ENCODE assay signal across 8 cellular contexts in the genomic region with DNA sequence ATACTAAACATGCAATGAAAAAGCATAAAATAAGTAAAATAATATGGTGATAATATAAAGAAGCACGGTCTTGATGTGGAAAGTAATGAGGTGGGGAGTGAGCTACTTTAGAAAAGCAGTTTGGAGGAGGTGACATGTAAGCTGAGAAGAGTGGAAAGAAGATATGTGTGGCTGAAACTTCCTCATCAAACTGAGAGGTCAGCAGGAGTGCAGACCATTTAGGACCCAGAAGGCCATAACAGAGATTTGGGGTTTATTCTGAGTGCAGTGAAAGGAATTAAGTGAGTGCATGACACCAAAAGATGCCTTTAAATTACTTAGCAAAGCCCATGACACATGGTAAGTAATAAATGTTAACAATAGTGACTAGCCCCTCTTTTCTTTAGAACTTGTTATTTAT. TPM values are rescaled to one million over a fixed set of nuclear protein-coding genes. Genes with fewer than 3 reads are reported as not detected.
DNase-seq lines count a peak whose midpoint lies in the region; ATAC-seq, FAIRE-seq and TF ChIP-seq lines count a peak whose summit lies in the region.

No MANE protein-coding gene starts in this region.

- H3K4me3 ChIP-seq in heart left ventricle (peak overlapping the region in 10 of 12 donors; percentile 72 to 95 (median 81)), GM12878 (peak overlapping the region; percentile 97), ovary (peak overlapping the region; percentile 81)

- POLR2A ChIA-PET in GM12878 (lab: Charles Lee): interaction anchor here (0.8 to 1.5 kb wide), 2 partner anchors 12 to 104 kb away, joined by 3 to 4 read pairs; no protein-coding TSS in a partner anchor

- DNase-seq in heart left ventricle (no peak), left ventricle myocardium superior (no peak), GM12878 (ENCODE audit: low read depth, low spot score) (no peak), ovary (no peak), HuH-7 (ENCODE audit: low spot score) (no peak), Ammon's horn (ENCODE audit: low spot score) (no peak), cerebellar cortex (ENCODE audit: low spot score) (no peak)

- CTCF ChIA-PET in GM12878 (lab: Yijun Ruan, JAX): interaction anchor here (1.6 to 8.8 kb wide), 2 partner anchors 16 to 121 kb away, joined by 8 to 130 read pairs; no protein-coding TSS in a partner anchor

- no peaks in the 10 kb centered on the region for H3K36me3 ChIP-seq in heart left ventricle
- no peaks in the 10 kb centered on the region for H3K36me3 ChIP-seq in GM12878 (ENCODE audit: control insufficient read depth in 2 of 2, insufficient read depth in 2 of 2, low read length in 1 of 2)
- H3K36me3 ChIP-seq in ovary: no peaks in the 10 kb centered on the region

- TF ChIP-seq EP300 in GM12878 (IDR thresholded peaks at IDR 0.05; ENCODE audit: borderline replicate concordance in 1 of 2, control insufficient read depth in 1 of 2, low read depth in 2 of 2, low read length in 2 of 2) (no peak), ovary (IDR thresholded peaks at IDR 0.05) (no peak)

- H3K27ac ChIP-seq in heart left ventricle (no peak overlapping the region), GM12878 (ENCODE audit: control insufficient read depth, insufficient read depth) (no peak overlapping the region), ovary (no peak overlapping the region)

- WGBS in heart left ventricle, 4 donors: 87 to 93% (median 90%) methylated on average over 1 of the region's 1 CpG
- WGBS in GM12878 (ENCODE audit: insufficient coverage, insufficient replicate concordance, low lambda C conversion rate, missing lambda C conversion rate): 95% methylated on average over 1 of the region's 1 CpG
- WGBS in ovary, 3 donors: 51 to 73% (median 61%) methylated on average over 1 of the region's 1 CpG

- H4K20me1 ChIP-seq in GM12878 (ENCODE audit: control insufficient read depth, insufficient read depth): no peaks in the 10 kb centered on the region

- H2AFZ ChIP-seq in GM12878 (ENCODE audit: control insufficient read depth, low read depth, low read length): peak overlapping the region; percentile 99; the same call in 1 of the 2 replicates

- no peak for TF ChIP-seq RAD21 in GM12878 (IDR thresholded peaks at IDR 0.05; ENCODE audit: insufficient read depth, low read depth, low read length)

- H3K4me1 ChIP-seq in heart left ventricle: peaks cover 0 to 22% (median 11%) of the 10 kb centered on the region in 12 donors
- peaks cover 14% of the 10 kb centered on the region for H3K4me1 ChIP-seq in GM12878 (ENCODE audit: control insufficient read depth, insufficient read depth, low read length)
- H3K4me1 ChIP-seq in ovary (ENCODE audit: insufficient read depth): peaks cover 7% of the 10 kb centered on the region

- in situ Hi-C loops in GM12878 (cut with MboI): no loop called here

- no peak for ATAC-seq in heart left ventricle
- no peak for ATAC-seq in left ventricle myocardium superior
- ATAC-seq in HG03354 (IDR thresholded peaks at IDR 0.05; ENCODE audit: poor library complexity, severe bottlenecking, unreplicated experiment): peak; percentile 36
- ATAC-seq in GM12878: peak; percentile 51

- H3K9me3 ChIP-seq in heart left ventricle: peaks cover 0 to 6% (median 0%) of the 10 kb centered on the region in 12 donors
- no peaks in the 10 kb centered on the region for H3K9me3 ChIP-seq in GM12878 (replicated peaks; ENCODE audit: control insufficient read depth, insufficient read depth, low read length)
- no peaks in the 10 kb centered on the region for H3K9me3 ChIP-seq in ovary

- H3K79me2 ChIP-seq in GM12878 (ENCODE audit: control insufficient read depth, insufficient read depth, low read length): peaks cover 10% of the 10 kb centered on the region

- TF ChIP-seq CTCF in heart left ventricle (IDR thresholded peaks at IDR 0.05) (no peak), GM12878 (IDR thresholded peaks at IDR 0.05 in 2 of 3, conservative IDR thresholded peaks at IDR 0.05 in 1 of 3; ENCODE audit: control insufficient read depth in 2 of 3, extremely low read depth in 1 of 3, insufficient read depth in 1 of 3, low read depth in 3 of 3, low read length in 3 of 3) (no peak), ovary (IDR thresholded peaks at IDR 0.05) (no peak)

- intact Hi-C loops in heart left ventricle (cut with DNase I): no loop called here
- intact Hi-C loops in left ventricle myocardium superior (cut with micrococcal nuclease): no loop called here
- intact Hi-C loops in GM12878 (cut with micrococcal nuclease; ENCODE audit: unreplicated experiment): no loop called here
- intact Hi-C loops in ovary (cut with DNase I): no loop called here

- no TSS peak for BruUV-seq in GM12878 (replicated peaks; lab: Mats Ljungman, UMichigan)

- H3K27me3 ChIP-seq in heart left ventricle: no peaks in the 10 kb centered on the region
- no peaks in the 10 kb centered on the region for H3K27me3 ChIP-seq in GM12878 (replicated peaks in 1 of 2; ENCODE audit: control insufficient read depth in 2 of 2, insufficient read depth in 2 of 2, low read length in 1 of 2)
- H3K27me3 ChIP-seq in ovary: no peaks in the 10 kb centered on the region

- SMC1A ChIA-PET in GM12878 (lab: Charles Lee; ENCODE audit: uncharacterized antibody, unreplicated experiment): interaction anchor here (0.6 to 4.3 kb wide), 4 partner anchors 12 to 375 kb away, joined by 3 to 14 read pairs (median 3); no protein-coding TSS in a partner anchor

- peak; percentile 13 for FAIRE-seq in GM12878 (lab: Jason Lieb, UNC)

- H3K4me2 ChIP-seq in GM12878 (ENCODE audit: control insufficient read depth, insufficient read depth): peak overlapping the region; percentile 99

- no peak for TF ChIP-seq POLR2A in heart left ventricle (IDR thresholded peaks at IDR 0.05)
- no peak for TF ChIP-seq POLR2A in GM12878 (IDR thresholded peaks at IDR 0.05; ENCODE audit: low read depth, low read length)
- TF ChIP-seq POLR2A in ovary (IDR thresholded peaks at IDR 0.05): no peak

- RAD21 ChIA-PET in GM12878 (lab: Charles Lee; ENCODE audit: unreplicated experiment): interaction anchor here (1.1 kb wide), 1 partner anchor 36 kb away, joined by 3 read pairs; no protein-coding TSS in a partner anchor

- peak overlapping the region; percentile 77; the same call in 1 of the 2 replicates for H3K9ac ChIP-seq in GM12878 (ENCODE audit: control insufficient read depth, insufficient read depth, low read length)

TF ChIP-seq in GM12878, 131 proteins besides CTCF, POLR2A, EP300 and RAD21 (continues in another document):
- TF ChIP-seq SIX5 (IDR thresholded peaks at IDR 0.05; ENCODE audit: low read depth, low read length, severe bottlenecking) (no peak), ZZZ3 (IDR thresholded peaks at IDR 0.05; ENCODE audit: control insufficient read depth, insufficient read length, low read depth) (no peak), MEF2A (IDR thresholded peaks at IDR 0.05; ENCODE audit: insufficient read depth, low read depth, low read length) (no peak), ATF7 (IDR thresholded peaks at IDR 0.05; ENCODE audit: low read depth) (0 out of 2 replicates have a peak, but pooled peaks have one; percentile 13), SMARCA5 (IDR thresholded peaks at IDR 0.05) (no peak), TAF1 (IDR thresholded peaks at IDR 0.05; ENCODE audit: borderline replicate concordance, low read depth, low read length) (no peak), TARDBP (IDR thresholded peaks at IDR 0.05; ENCODE audit: borderline replicate concordance) (no peak), RELA (IDR thresholded peaks at IDR 0.05; ENCODE audit: borderline replicate concordance, partially characterized antibody) (no peak), TCF3 (IDR thresholded peaks at IDR 0.05; ENCODE audit: borderline replicate concordance, insufficient read depth, low read depth, low read length) (no peak), MXI1 (IDR thresholded peaks at IDR 0.05; ENCODE audit: low read depth, low read length) (no peak)
- TF ChIP-seq, protein P1, sequence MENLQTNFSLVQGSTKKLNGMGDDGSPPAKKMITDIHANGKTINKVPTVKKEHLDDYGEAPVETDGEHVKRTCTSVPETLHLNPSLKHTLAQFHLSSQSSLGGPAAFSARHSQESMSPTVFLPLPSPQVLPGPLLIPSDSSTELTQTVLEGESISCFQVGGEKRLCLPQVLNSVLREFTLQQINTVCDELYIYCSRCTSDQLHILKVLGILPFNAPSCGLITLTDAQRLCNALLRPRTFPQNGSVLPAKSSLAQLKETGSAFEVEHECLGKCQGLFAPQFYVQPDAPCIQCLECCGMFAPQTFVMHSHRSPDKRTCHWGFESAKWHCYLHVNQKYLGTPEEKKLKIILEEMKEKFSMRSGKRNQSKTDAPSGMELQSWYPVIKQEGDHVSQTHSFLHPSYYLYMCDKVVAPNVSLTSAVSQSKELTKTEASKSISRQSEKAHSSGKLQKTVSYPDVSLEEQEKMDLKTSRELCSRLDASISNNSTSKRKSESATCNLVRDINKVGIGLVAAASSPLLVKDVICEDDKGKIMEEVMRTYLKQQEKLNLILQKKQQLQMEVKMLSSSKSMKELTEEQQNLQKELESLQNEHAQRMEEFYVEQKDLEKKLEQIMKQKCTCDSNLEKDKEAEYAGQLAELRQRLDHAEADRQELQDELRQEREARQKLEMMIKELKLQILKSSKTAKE (IDR thresholded peaks at IDR 0.05; ENCODE audit: low read depth, poor library complexity, severe bottlenecking): no peak

RNA-seq across cellular contexts. Expression of a gene that starts 24.4 kb away (rescaled TPM):
- total RNA-seq in heart left ventricle (100 to 1,000 TPM in 7 of 9 donors, 10 to 100 TPM in 2; 68.7 to 179 (median 149) TPM), left ventricle myocardium superior (176 TPM), GM12878 (2014; rRNA removed) (1.9 and 4.3 TPM in 2 replicates), GM12878 (2014; rRNA removed; fragmentation: Illumina TruSeq; extraction: Trizol) (2.9 and 3.0 TPM in 2 replicates), GM12878 (2021) (3.3 and 3.7 TPM in 2 replicates), ovary (1 to 10 TPM; 1.6 to 3.3 (median 2.3) TPM)
- polyA plus RNA-seq in heart left ventricle (10 to 100 TPM in 1 of 2 donors, 1 to 10 TPM in 1; 7.5 to 42.1 TPM), GM12878 (2011; rRNA removed) (5.2 and 5.4 TPM in 2 replicates), GM12878 (2014; fragmentation: Illumina TruSeq; extraction: Trizol) (4.2 and 6.7 TPM in 2 replicates), GM12878 (2014; fragmentation: Nextera tagmentation; extraction: Ambion mirVana) (1 to 10 TPM; 2.3 to 3.0 TPM), GM12878 (2014; rRNA removed) (1.8 and 2.7 TPM in 2 replicates), GM12878 (2016; fragmentation: Nextera tagmentation; extraction: Ambion mirVana) (1 to 10 TPM; 4.7 to 5.0 TPM), ovary (1 to 10 TPM in 1 of 2 donors, under 1 TPM in 1; 0.91 to 4.0 TPM)
- 23.3 and 28.2 TPM in 2 replicates for total RNA-seq in GM12878 (2013; cell fraction: nucleolus; rRNA removed)
- 4.7 TPM for polyA plus RNA-seq in GM12878 (2011; ENCODE audit: low read depth)
- polyA plus RNA-seq in GM12878 (2011; cell fraction: cytosol; rRNA removed): 2.1 and 3.1 TPM in 2 replicates
- 2.1 and 2.4 TPM in 2 replicates for polyA plus RNA-seq in GM12878 (2011; cell fraction: nucleus; rRNA removed)
- polyA plus RNA-seq in GM12878 (2012): 4.1 and 10.0 TPM in 2 replicates
- polyA minus RNA-seq in GM12878 (2011; rRNA and poly(A)+ RNA removed): 4.2 and 5.2 TPM in 2 replicates
- polyA minus RNA-seq in GM12878 (2011; cell fraction: cytosol; rRNA and poly(A)+ RNA removed): 0.53 and 3.0 TPM in 2 replicates
- 6.2 and 7.9 TPM in 2 replicates for polyA minus RNA-seq in GM12878 (2011; cell fraction: nucleus; rRNA and poly(A)+ RNA removed)

Comparison
In these comparisons a context has a peak if more than half of its experiments do, and no peak if none do; other contexts are left out.
1. ATAC-seq: peak in HG03354 (single experiment) and GM12878 (single experiment); none in heart left ventricle (0 of 4) and left ventricle myocardium superior (single experiment).
2. Peak in every context shown above with its lines, with median percentiles within 50 percentile points of each other: H3K4me3 ChIP-seq.